Comparison of ENCODE assay signal across 17 cellular contexts in genomic region chr7:103106336-103107070, GRCh38. TPM values are rescaled to one million over a fixed set of nuclear protein-coding genes. Genes with fewer than 3 reads are reported as not detected.
DNase-seq lines count a peak whose midpoint lies in the region; ATAC-seq and TF ChIP-seq lines count a peak whose summit lies in the region.
"Had no signal": no experiment of that assay in that cellular context is flagged by ENCODE, and none has a peak within 500 bp of the region (broad histone marks: within the 10 kb centered on the region; RNA-seq: fewer than 3 reads in every experiment).

No MANE protein-coding gene starts in this region.

- H3K27me3 ChIP-seq in WERI-Rb-1 (ENCODE audit: insufficient read depth, low read depth, severe bottlenecking): no peaks in the 10 kb centered on the region
- no peaks in the 10 kb centered on the region for H3K27me3 ChIP-seq in neural progenitor cell
- no peaks in the 10 kb centered on the region for H3K27me3 ChIP-seq in aorta (ENCODE audit: control insufficient read depth in 1 of 2, insufficient read depth in 2 of 2, low read length in 1 of 2)
- H3K27me3 ChIP-seq: breast epithelium had no signal

- no peak for ATAC-seq in aorta (ENCODE audit: low FRiP score)
- ATAC-seq: GM12878 had no signal

- H3K36me3 Mint-ChIP-seq in neural progenitor cell (peaks cover 33% of the 10 kb centered on the region), osteocyte (ENCODE audit: unreplicated experiment) (peaks cover 37% of the 10 kb centered on the region)

- CTCF ChIA-PET in HEK293 (lab: Yijun Ruan, JAX): no interaction called here

- 0 out of 2 replicates have a peak, but pooled peaks cover 2% of the 10 kb centered on the region for H3K4me1 ChIP-seq in HEK293 (ENCODE audit: control insufficient read depth, insufficient read depth, low read length)
- H3K4me1 ChIP-seq in neural progenitor cell: no peaks in the 10 kb centered on the region
- H3K4me1 ChIP-seq in aorta (ENCODE audit: control insufficient read depth in 1 of 2, insufficient read depth in 2 of 2, low read length in 2 of 2): peaks cover 0 to 2% of the 10 kb centered on the region in 2 donors
- H3K4me1 ChIP-seq: breast epithelium had no signal

- H3K36me3 ChIP-seq in HEK293 (ENCODE audit: control insufficient read depth in 2 of 2, insufficient read depth in 1 of 2, low read length in 2 of 2) (peaks cover 7 to 9% of the 10 kb centered on the region in 2 experiments), WERI-Rb-1 (no peaks in the 10 kb centered on the region), neural progenitor cell (no peaks in the 10 kb centered on the region), aorta (ENCODE audit: control insufficient read depth in 1 of 2, insufficient read depth in 2 of 2, low read length in 1 of 2) (peaks cover 3% of the 10 kb centered on the region in 2 donors)
- H3K36me3 ChIP-seq: breast epithelium had no signal

- H3K27me3 Mint-ChIP-seq in neural progenitor cell (ENCODE audit: insufficient read depth, low read depth): no peaks in the 10 kb centered on the region
- H3K27me3 Mint-ChIP-seq in osteocyte (ENCODE audit: unreplicated experiment): no peaks in the 10 kb centered on the region
- H3K27me3 Mint-ChIP-seq: stimulated activated naive CD8-positive, alpha-beta T cell treated with anti-CD3 and anti-CD28 coated beads, Interleukin-15, Interleukin-2, amounts not matched to agents 100 ng/mL and 50 ng/mL, for 24 hours had no signal

- TF ChIP-seq CTCF in HEK293 (tag by site-specific recombination; IDR thresholded peaks at IDR 0.05) (no peak), WERI-Rb-1 (IDR thresholded peaks at IDR 0.05; ENCODE audit: low read depth, low read length) (no peak), neural progenitor cell (IDR thresholded peaks at IDR 0.05) (no peak), osteocyte (IDR thresholded peaks at IDR 0.05) (no peak)

- peak overlapping the region; percentile 85 for H3K27ac Mint-ChIP-seq in neural progenitor cell
- no peak overlapping the region for H3K27ac Mint-ChIP-seq in osteocyte (ENCODE audit: unreplicated experiment)
- H3K27ac Mint-ChIP-seq: HFFc6; immature natural killer cell; stimulated activated naive CD8-positive, alpha-beta T cell treated with anti-CD3 and anti-CD28 coated beads, Interleukin-15, Interleukin-2, amounts not matched to agents 100 ng/mL and 50 ng/mL, for 24 hours had no signal

- H3K4me3 Mint-ChIP-seq in neural progenitor cell (no peak overlapping the region), osteocyte (ENCODE audit: unreplicated experiment) (no peak overlapping the region)
- H3K4me3 Mint-ChIP-seq: HFFc6; immature natural killer cell; stimulated activated naive CD8-positive, alpha-beta T cell treated with anti-CD3 and anti-CD28 coated beads, Interleukin-15, Interleukin-2, amounts not matched to agents 100 ng/mL and 50 ng/mL, for 24 hours had no signal

- H3K4me2 ChIP-seq in neural progenitor cell: no peak overlapping the region

- POLR2A ChIA-PET in HEK293 (lab: Yijun Ruan, JAX): interaction anchor here (0.6 to 1.5 kb wide), 3 partner anchors 10 to 40 kb away, joined by 3 to 5 read pairs (median 5); partner anchors contain the start of gene ARMC10

- H3F3A ChIP-seq in neural progenitor cell (ENCODE audit: low read depth): peaks cover 7% of the 10 kb centered on the region

- H3K9me3 Mint-ChIP-seq in neural progenitor cell (peaks cover 6% of the 10 kb centered on the region), osteocyte (ENCODE audit: unreplicated experiment) (peaks cover 21% of the 10 kb centered on the region)
- H3K9me3 Mint-ChIP-seq: stimulated activated naive CD8-positive, alpha-beta T cell treated with anti-CD3 and anti-CD28 coated beads, Interleukin-15, Interleukin-2, amounts not matched to agents 100 ng/mL and 50 ng/mL, for 24 hours had no signal

- intact Hi-C loops in aorta (cut with DNase I): no loop called here

- H3K9ac ChIP-seq in neural progenitor cell: no peak overlapping the region

- H3K4me3 ChIP-seq in HEK293 (ENCODE audit: low read depth, low read length): no peak overlapping the region
- H3K4me3 ChIP-seq in WERI-Rb-1 (ENCODE audit: low read depth, low read length): no peak overlapping the region
- H3K4me3 ChIP-seq in neural progenitor cell: no peak overlapping the region
- H3K4me3 ChIP-seq in aorta (ENCODE audit: low read length in 2 of 2): no peak overlapping the region
- H3K4me3 ChIP-seq: breast epithelium, GM12878, SK-N-MC had no signal

- peak; percentile 12 for DNase-seq in WERI-Rb-1
- peak; percentile 17 for DNase-seq in iPS DF 19.7 (ENCODE audit: low read depth, low spot score)
- peak; percentile 9 for DNase-seq in neural progenitor cell (ENCODE audit: low spot score)
- DNase-seq in NCI-H226: no peak
- no peak for DNase-seq in AG20443 (ENCODE audit: low spot score)
- DNase-seq in aorta: no peak
- DNase-seq in osteocyte (ENCODE audit: extremely low spot score, unreplicated experiment): no peak
- DNase-seq: activated naive CD4-positive, alpha-beta T cell treated with anti-CD3 and anti-CD28 coated beads, Interleukin-2, amount 50 U/mL, for 16 hours; HFFc6; immature natural killer cell; NCI-H524; stimulated activated CD4-positive, alpha-beta T cell treated with anti-CD3 and anti-CD28 coated beads, Interleukin-12 subunit alpha, Interleukin-12 subunit beta, amount 100 ng/mL, for 4 hours had no signal

- H4K20me1 ChIP-seq in neural progenitor cell (ENCODE audit: low read depth): no peaks in the 10 kb centered on the region

- H3K27ac ChIP-seq in HEK293 (ENCODE audit: extremely low read depth, low read depth, low read length) (no peak overlapping the region), WERI-Rb-1 (no peak overlapping the region), neural progenitor cell (no peak overlapping the region), aorta (ENCODE audit: low read depth in 1 of 2, low read length in 2 of 2) (no peak overlapping the region)
- H3K27ac ChIP-seq: breast epithelium, SK-N-MC had no signal

- H3K9me3 ChIP-seq in HEK293 (ENCODE audit: control insufficient read depth, insufficient read depth, low read depth, low read length): no peaks in the 10 kb centered on the region
- no peaks in the 10 kb centered on the region for H3K9me3 ChIP-seq in WERI-Rb-1 (ENCODE audit: severe bottlenecking)
- H3K9me3 ChIP-seq in neural progenitor cell (ENCODE audit: low read depth): no peaks in the 10 kb centered on the region
- no peaks in the 10 kb centered on the region for H3K9me3 ChIP-seq in aorta (ENCODE audit: control insufficient read depth, low read length)
- H3K9me3 ChIP-seq: breast epithelium had no signal

- WGBS in aorta, 2 donors: 52 to 58% methylated on average over 13 of the region's 13 CpGs

- H3K4me1 Mint-ChIP-seq in neural progenitor cell: peaks cover 23% of the 10 kb centered on the region
- H3K4me1 Mint-ChIP-seq in osteocyte (ENCODE audit: unreplicated experiment): peaks cover 10% of the 10 kb centered on the region

- H2AFZ ChIP-seq in neural progenitor cell (replicated peaks): no peak overlapping the region

- no peaks in the 10 kb centered on the region for H3K79me2 ChIP-seq in neural progenitor cell (ENCODE audit: low read depth)

TF ChIP-seq in HEK293, 187 proteins besides CTCF, POLR2A, EP300 and RAD21 (continues in another document):
- TF ChIP-seq ZBTB6 (tag by site-specific recombination; IDR thresholded peaks at IDR 0.05) (peak; percentile 67; the same call in 1 of the 2 replicates), ZNF416 (tag by site-specific recombination; IDR thresholded peaks at IDR 0.05) (no peak), ZBTB7A (tag by site-specific recombination; IDR thresholded peaks at IDR 0.05; ENCODE audit: low read depth) (no peak), ZSCAN16 (tag by site-specific recombination; IDR thresholded peaks at IDR 0.05) (0 out of 2 replicates have a peak, but pooled peaks have one; percentile 49)

RNA-seq across cellular contexts. Expression of gene ARMC10, which starts 31.6 kb away (rescaled TPM):
- total RNA-seq in neural progenitor cell (ENCODE audit: low replicate concordance): 49.9 and 56.5 TPM in 2 replicates
- total RNA-seq in aorta: 10 to 100 TPM; 29.8 to 40.0 TPM
- polyA plus RNA-seq in aorta: 10 to 100 TPM; 29.6 to 37.6 TPM
- 28.5 and 29.3 TPM in 2 replicates for total RNA-seq in osteocyte

RNA-seq across cellular contexts. Expression of gene FBXL13, which starts 31.9 kb away (rescaled TPM):
- total RNA-seq in neural progenitor cell (ENCODE audit: low replicate concordance) (4.3 and 8.2 TPM in 2 replicates), aorta (1 to 10 TPM; 1.4 to 2.6 TPM), osteocyte (0.83 and 0.97 TPM in 2 replicates)
- under 1 TPM in 1 of 2 donors, not detected in 1; 1.00 TPM for polyA plus RNA-seq in aorta

RNA-seq across cellular contexts. Expression of gene NAPEPLD, which starts 42.4 kb away (rescaled TPM):
- total RNA-seq in neural progenitor cell (ENCODE audit: low replicate concordance): 13.3 and 14.6 TPM in 2 replicates
- total RNA-seq in aorta: 10 to 100 TPM in 1 of 2 donors, 1 to 10 TPM in 1; 10.0 to 20.5 TPM
- polyA plus RNA-seq in aorta: 1 to 10 TPM; 8.2 to 8.3 TPM
- 11.6 and 12.9 TPM in 2 replicates for total RNA-seq in osteocyte

Comparison
In these comparisons a context has a peak if more than half of its experiments do, and no peak if none do; other contexts are left out.
1. DNase-seq: peak in WERI-Rb-1 (single experiment), iPS DF 19.7 (single experiment) and neural progenitor cell (single experiment); none in NCI-H226 (single experiment), AG20443 (single experiment), aorta (0 of 2) and osteocyte (single experiment).